1 cellular context compared by ENCODE assay signal in the genomic region with DNA sequence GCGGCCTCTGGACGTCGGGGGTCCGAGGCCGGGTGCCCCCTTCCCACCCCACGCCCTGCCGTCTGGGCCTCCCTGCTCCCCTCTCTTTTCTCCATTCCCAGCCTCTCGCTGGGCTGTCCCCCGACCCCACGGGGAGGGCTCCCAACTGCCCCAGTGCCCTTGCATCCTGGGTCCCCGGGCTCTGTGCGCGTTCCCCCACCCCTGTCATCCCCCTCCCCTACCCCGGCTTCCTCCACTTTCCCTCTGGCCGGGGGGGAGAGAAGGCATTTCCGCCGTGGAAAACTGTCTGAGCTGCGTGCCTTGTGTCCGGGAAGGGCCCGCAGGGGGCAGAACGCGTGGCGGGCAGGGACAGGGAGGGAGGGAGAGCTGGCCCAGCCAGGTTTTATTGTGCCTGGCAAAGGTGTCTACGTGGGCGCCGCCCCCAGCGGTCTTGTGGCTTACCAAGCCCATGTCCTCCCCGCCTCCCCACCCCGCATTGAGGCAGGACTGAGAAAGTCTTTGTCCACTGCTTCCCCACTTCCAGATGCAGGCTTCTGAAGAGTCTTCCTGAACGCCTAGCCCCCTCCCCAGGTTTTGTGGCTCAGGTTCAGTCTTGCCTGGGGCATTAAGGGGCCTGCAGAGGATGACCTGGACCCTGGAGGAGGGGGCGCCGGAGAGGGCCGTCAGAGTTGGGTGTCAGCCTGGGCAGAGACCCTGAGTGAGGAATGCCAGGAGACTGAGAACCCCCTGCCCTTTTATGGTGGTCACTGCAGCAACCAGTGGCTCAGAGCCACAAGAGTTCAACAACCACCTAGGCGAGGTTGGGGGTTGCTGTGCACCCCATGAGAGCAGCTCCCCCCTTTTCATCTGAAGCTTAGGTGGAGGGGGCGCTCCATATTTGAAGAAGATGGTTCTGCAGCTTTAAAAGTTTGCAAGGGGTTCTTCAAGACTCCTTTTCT.
TF ChIP-seq lines count a peak whose summit lies in the region.

No MANE protein-coding gene starts in this region.

TF ChIP-seq in IMR-90, 13 proteins besides CTCF, POLR2A, EP300 and RAD21:
- TF ChIP-seq FOS (IDR thresholded peaks at IDR 0.05; ENCODE audit: low read depth, low read length) (no peak), BHLHE40 (IDR thresholded peaks at IDR 0.05; ENCODE audit: low read depth, low read length) (peak; percentile 39; the same call in 1 of the 2 replicates), MXI1 (IDR thresholded peaks at IDR 0.05; ENCODE audit: borderline replicate concordance, low read depth, low read length) (no peak), RFX5 (IDR thresholded peaks at IDR 0.05; ENCODE audit: low read depth, low read length) (no peak), MAZ (IDR thresholded peaks at IDR 0.05; ENCODE audit: borderline replicate concordance, low read depth, low read length) (no peak; the same call in 1 of the 2 replicates), NFE2L2 (IDR thresholded peaks at IDR 0.05; ENCODE audit: low read depth, low read length) (no peak), SMC3 (IDR thresholded peaks at IDR 0.05; ENCODE audit: low read depth, low read length) (no peak), MAFK (IDR thresholded peaks at IDR 0.05; ENCODE audit: low read depth, low read length) (no peak)
